In genomic region chr22:18955696-18956095, GRCh38 we compare ENCODE assay signal across 27 cellular contexts. TPM values are rescaled to one million over a fixed set of nuclear protein-coding genes. Genes with fewer than 3 reads are reported as not detected.
DNase-seq lines count a peak whose midpoint lies in the region; ATAC-seq and TF ChIP-seq lines count a peak whose summit lies in the region.
"Had no signal": no experiment of that assay in that cellular context is flagged by ENCODE, and none has a peak within 500 bp of the region (broad histone marks: within the 10 kb centered on the region; RNA-seq: fewer than 3 reads in every experiment).

No MANE protein-coding gene starts in this region.

- H4K12ac ChIP-seq in trophoblast cell (ENCODE audit: low read depth, low read length) = no peak overlapping the region

- no TSS peak for BruUV-seq in Calu3 (replicated peaks; lab: Mats Ljungman, UMichigan)

- H3K4me2 ChIP-seq in trophoblast cell (ENCODE audit: low read length) = no peak overlapping the region
- H3K4me2 ChIP-seq: smooth muscle cell had no signal

- no peak overlapping the region for H3K23ac ChIP-seq in trophoblast cell (ENCODE audit: low read length)

- H3K9ac ChIP-seq in trophoblast cell (ENCODE audit: low read length) = no peak overlapping the region

- no peak for TF ChIP-seq CTCF in CD14-positive monocyte (IDR thresholded peaks at IDR 0.05)
- no peak for TF ChIP-seq CTCF in GM20000 (IDR thresholded peaks at IDR 0.05; ENCODE audit: extremely low read depth, missing control alignments)
- no peak for TF ChIP-seq CTCF in Calu3 (IDR thresholded peaks at IDR 0.05; ENCODE audit: unreplicated experiment)

- H3K4ac ChIP-seq in trophoblast cell (ENCODE audit: low read depth, low read length) = no peak overlapping the region

- H4K8ac ChIP-seq in trophoblast cell (ENCODE audit: low read depth, low read length) = no peak overlapping the region

- no CpG with 5 or more reads among the region's 10 CpGs for WGBS in trophoblast cell (ENCODE audit: extremely low coverage, insufficient coverage, insufficient read length)

- ATAC-seq in left lobe of liver (no peak), GM19467 (IDR thresholded peaks at IDR 0.05; ENCODE audit: unreplicated experiment) (no peak)
- ATAC-seq: activated CD4-positive, CD25-positive, alpha-beta regulatory T cell treated with anti-CD3 and anti-CD28 coated beads, Interleukin-2, amount 50 U/mL, for 24 hours; esophagus mucosa; naive thymus-derived CD8-positive, alpha-beta T cell; PC-3; T-helper 17 cell had no signal

- no peaks in the 10 kb centered on the region for H3K4me1 ChIP-seq in trophoblast cell (ENCODE audit: control insufficient read depth in 1 of 2, insufficient read depth in 2 of 2, low read length in 2 of 2)
- H3K4me1 ChIP-seq: testis had no signal

- no peaks in the 10 kb centered on the region for H3K9me3 ChIP-seq in trophoblast cell (ENCODE audit: insufficient read depth, low read depth, low read length)
- H3K9me3 ChIP-seq: testis had no signal

- H3K4me1 Mint-ChIP-seq in CD14-positive monocyte = no peaks in the 10 kb centered on the region
- no peaks in the 10 kb centered on the region for H3K4me1 Mint-ChIP-seq in activated naive CD4-positive, alpha-beta T cell treated with anti-CD3 and anti-CD28 coated beads, Interleukin-2, amount 10 ng/mL, durations not matched to agents 7 days and 5 days
- H3K4me1 Mint-ChIP-seq in Calu3 (ENCODE audit: low read depth, unreplicated experiment) = peaks cover 13% of the 10 kb centered on the region

- H3K36me3 ChIP-seq in trophoblast cell (ENCODE audit: control insufficient read depth in 1 of 2, insufficient read depth in 2 of 2, low read length in 2 of 2) = no peaks in the 10 kb centered on the region

- no peaks in the 10 kb centered on the region for H3K27me3 ChIP-seq in trophoblast cell (ENCODE audit: insufficient read depth, low read length)
- H3K27me3 ChIP-seq: testis had no signal

- no peak overlapping the region for H2BK120ac ChIP-seq in trophoblast cell (ENCODE audit: insufficient read depth, low read length, poor library complexity)

- H2AFZ ChIP-seq in trophoblast cell (ENCODE audit: insufficient read depth, low read length, poor library complexity) = no peak overlapping the region

- CTCF ChIA-PET in activated naive CD4-positive, alpha-beta T cell treated with anti-CD3 and anti-CD28 coated beads, Interleukin-2, amount 10 ng/mL, durations not matched to agents 7 days and 5 days (lab: Charles Lee) = no interaction called here
- CTCF ChIA-PET in Calu3 (lab: Charles Lee) = interaction anchor here (1.0 kb wide), 1 partner anchor 674 kb away, joined by 4 read pairs; no protein-coding TSS in a partner anchor

- peak overlapping the region; percentile 10 for H3K4me3 ChIP-seq in trophoblast cell (ENCODE audit: low read depth, low read length)
- H3K4me3 ChIP-seq: smooth muscle cell, testis had no signal

- no peak overlapping the region for H3K27ac ChIP-seq in trophoblast cell (ENCODE audit: low read depth, low read length)
- H3K27ac ChIP-seq: testis had no signal

- H4K91ac ChIP-seq in trophoblast cell (ENCODE audit: low read depth, low read length) = no peak overlapping the region

- H3K9me3 Mint-ChIP-seq in CD14-positive monocyte (no peaks in the 10 kb centered on the region), Calu3 (ENCODE audit: low read depth, unreplicated experiment) (no peaks in the 10 kb centered on the region)
- H3K9me3 Mint-ChIP-seq in activated naive CD4-positive, alpha-beta T cell treated with anti-CD3 and anti-CD28 coated beads, Interleukin-2, amount 10 ng/mL, durations not matched to agents 7 days and 5 days = no peaks in the 10 kb centered on the region
- H3K9me3 Mint-ChIP-seq: naive thymus-derived CD8-positive, alpha-beta T cell had no signal

- H3K27ac Mint-ChIP-seq in CD14-positive monocyte (no peak overlapping the region), Calu3 (ENCODE audit: unreplicated experiment) (no peak overlapping the region)
- no peak overlapping the region for H3K27ac Mint-ChIP-seq in activated naive CD4-positive, alpha-beta T cell treated with anti-CD3 and anti-CD28 coated beads, Interleukin-2, amount 10 ng/mL, durations not matched to agents 7 days and 5 days
- H3K27ac Mint-ChIP-seq: naive thymus-derived CD8-positive, alpha-beta T cell; T-helper 17 cell had no signal

- no peaks in the 10 kb centered on the region for H3K79me1 ChIP-seq in trophoblast cell (ENCODE audit: low read length)

- no peak overlapping the region for H3K18ac ChIP-seq in trophoblast cell (ENCODE audit: low read length)

- H2AK5ac ChIP-seq in trophoblast cell (ENCODE audit: low read length) = no peak overlapping the region

- H3K36me3 Mint-ChIP-seq in CD14-positive monocyte = no peaks in the 10 kb centered on the region
- H3K36me3 Mint-ChIP-seq in activated naive CD4-positive, alpha-beta T cell treated with anti-CD3 and anti-CD28 coated beads, Interleukin-2, amount 10 ng/mL, durations not matched to agents 7 days and 5 days = no peaks in the 10 kb centered on the region
- H3K36me3 Mint-ChIP-seq in Calu3 (ENCODE audit: insufficient read depth, unreplicated experiment) = no peaks in the 10 kb centered on the region
- H3K36me3 Mint-ChIP-seq: naive thymus-derived CD8-positive, alpha-beta T cell had no signal

- no peaks in the 10 kb centered on the region for H3K79me2 ChIP-seq in trophoblast cell (ENCODE audit: control insufficient read depth, insufficient read depth, low read length, poor library complexity)

- H3K4me3 Mint-ChIP-seq in CD14-positive monocyte = no peak overlapping the region
- no peak overlapping the region for H3K4me3 Mint-ChIP-seq in activated naive CD4-positive, alpha-beta T cell treated with anti-CD3 and anti-CD28 coated beads, Interleukin-2, amount 10 ng/mL, durations not matched to agents 7 days and 5 days
- H3K4me3 Mint-ChIP-seq in Calu3 (ENCODE audit: low read depth, unreplicated experiment) = no peak overlapping the region
- H3K4me3 Mint-ChIP-seq: naive thymus-derived CD8-positive, alpha-beta T cell; T-helper 17 cell had no signal

- H3K27me3 Mint-ChIP-seq in CD14-positive monocyte (ENCODE audit: low read depth in 3 of 3) (peaks cover 1 to 3% (median 3%) of the 10 kb centered on the region in 3 donors), Calu3 (ENCODE audit: unreplicated experiment) (peaks cover 29% of the 10 kb centered on the region)
- H3K27me3 Mint-ChIP-seq in activated naive CD4-positive, alpha-beta T cell treated with anti-CD3 and anti-CD28 coated beads, Interleukin-2, amount 10 ng/mL, durations not matched to agents 7 days and 5 days = peaks cover 8% of the 10 kb centered on the region

- no peak overlapping the region for H3K14ac ChIP-seq in trophoblast cell (ENCODE audit: low read length)

- no peak overlapping the region for H2BK5ac ChIP-seq in trophoblast cell (ENCODE audit: low read depth, low read length, poor library complexity)

- no peak overlapping the region for H2BK12ac ChIP-seq in trophoblast cell (ENCODE audit: low read length)

- DNase-seq in CD14-positive monocyte (ENCODE audit: low spot score) (peak; percentile 36), GM20000 (ENCODE audit: low spot score) (peak; percentile 38), left lobe of liver (ENCODE audit: low spot score) (peak; percentile 40), trophoblast cell (no peak), Calu3 (no peak)
- DNase-seq in activated naive CD4-positive, alpha-beta T cell treated with anti-CD3 and anti-CD28 coated beads, Interleukin-2, amount 10 ng/mL, durations not matched to agents 7 days and 5 days = no peak
- DNase-seq: activated CD4-positive, alpha-beta T cell treated with anti-CD3 and anti-CD28 coated beads, Interleukin-2, amount 50 U/mL, for 4 hours; caudate nucleus; DMS153; glutamatergic neuron; HCEC 1CT; KBM-7; NCI-H1092 treated with DMSO at 0.1 percent for 48 hours; NCI-H187 treated with DMSO at 0.1 percent for 48 hours; NCI-H526; PC-3; stimulated activated naive CD4-positive, alpha-beta T cell; testis had no signal

- intact Hi-C loops in CD14-positive monocyte (cut with micrococcal nuclease) = loop anchor here in 1 of 2 donors (5.0 kb wide), 1 partner anchor 762 kb away; no protein-coding TSS in a partner anchor
- intact Hi-C loops in Calu3 (cut with micrococcal nuclease; ENCODE audit: unreplicated experiment) = no loop called here

RNA-seq across cellular contexts. Expression of gene PRODH, which starts 19.6 kb away (rescaled TPM):
- polyA plus RNA-seq in CD14-positive monocyte = not detected
- total RNA-seq in left lobe of liver = 35.6 TPM
- polyA plus RNA-seq in trophoblast cell (2013) = 0.97 and 1.5 TPM in 2 replicates
- total RNA-seq in Calu3 (2022) = 1.5 and 2.7 TPM in 2 replicates
- total RNA-seq: fibroblast of villous mesenchyme, T-helper 17 cell had no signal
- polyA plus RNA-seq: AG04450, BJ, smooth muscle cell had no signal

RNA-seq across cellular contexts. Expression of gene DGCR6, which starts 49.6 kb away (rescaled TPM):
- under 1 TPM; 0.17 to 0.36 TPM for polyA plus RNA-seq in CD14-positive monocyte
- 4.2 TPM for total RNA-seq in left lobe of liver
- 0.77 and 0.93 TPM in 2 replicates for polyA plus RNA-seq in trophoblast cell (2013)
- total RNA-seq in Calu3 (2022) = 3.1 and 3.2 TPM in 2 replicates

Comparison
In these comparisons a context has a peak if more than half of its experiments do, and no peak if none do; other contexts are left out.
1. DNase-seq: peak in CD14-positive monocyte (single experiment), GM20000 (single experiment) and left lobe of liver (single experiment); none in trophoblast cell (0 of 2), activated naive CD4-positive, alpha-beta T cell treated with anti-CD3 and anti-CD28 coated beads, Interleukin-2, amount 10 ng/mL, durations not matched to agents 7 days and 5 days (single experiment) and Calu3 (single experiment).